Comparison of ENCODE assay signal across 8 cellular contexts in the genomic region with DNA sequence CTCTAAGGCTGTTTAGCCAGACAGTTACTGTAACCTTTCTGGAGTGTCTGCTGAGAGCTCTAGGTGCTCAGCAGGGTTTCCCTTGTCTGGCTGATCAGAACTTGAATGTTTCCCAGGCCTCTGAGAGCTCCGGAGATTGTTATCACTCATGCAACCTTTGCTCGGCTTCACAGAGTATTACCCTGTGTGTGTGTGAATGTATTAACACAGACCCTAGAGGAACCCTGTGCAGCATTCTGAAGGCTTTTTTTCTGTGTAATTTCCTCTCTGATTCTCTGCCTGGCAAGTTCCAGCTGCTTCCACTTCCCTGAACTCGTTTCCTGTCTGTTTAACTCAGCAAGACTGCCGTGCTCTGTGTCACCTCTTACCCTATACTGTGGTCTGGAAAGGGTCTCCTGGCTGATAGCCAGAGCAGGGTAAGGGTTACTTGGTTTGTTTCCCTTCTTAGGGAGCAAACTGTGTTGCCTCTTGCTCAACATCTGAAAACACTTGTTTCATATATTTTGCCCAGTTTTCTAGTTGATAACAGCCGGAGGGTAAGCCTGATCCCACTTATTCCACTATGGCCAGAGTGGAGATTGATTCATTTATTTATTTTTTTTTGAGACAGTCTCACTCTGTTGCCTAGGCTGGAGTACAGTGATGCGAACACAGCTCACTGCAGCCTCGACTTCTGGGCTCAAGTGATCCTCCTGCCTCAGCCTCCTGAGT. TPM values are rescaled to one million over a fixed set of nuclear protein-coding genes. Genes with fewer than 3 reads are reported as not detected.
DNase-seq lines count a peak whose midpoint lies in the region; ATAC-seq, FAIRE-seq and TF ChIP-seq lines count a peak whose summit lies in the region.

No MANE protein-coding gene starts in this region.

- no peaks in the 10 kb centered on the region for H3K9me3 Mint-ChIP-seq in activated naive CD4-positive, alpha-beta T cell treated with anti-CD3 and anti-CD28 coated beads, Interleukin-2, amount 10 ng/mL, durations not matched to agents 7 days and 5 days
- no peaks in the 10 kb centered on the region for H3K9me3 Mint-ChIP-seq in activated naive CD8-positive, alpha-beta T cell treated with anti-CD3 and anti-CD28 coated beads, Interleukin-2, amount 50 U/mL, for 24 hours

- intact Hi-C loops in HepG2 (cut with micrococcal nuclease; ENCODE audit: unreplicated experiment) = loop anchor here (5.0 kb wide), 1 partner anchor 245 kb away; a partner anchor contains a TSS

- peak; percentile 72 for FAIRE-seq in HepG2 (lab: Jason Lieb, UNC)

- H3K9ac ChIP-seq in HepG2 (ENCODE audit: insufficient read depth, low read depth, low read length) = peak overlapping the region; percentile 63

- POLR2A ChIA-PET in HepG2 (lab: Yijun Ruan, JAX) = interaction anchor here (1.0 to 2.1 kb wide), 8 partner anchors 22 to 253 kb away, joined by 3 to 19 read pairs (median 4); a partner anchor contains a TSS

- in situ Hi-C loops in HepG2 (cut with HindIII; ENCODE audit: extremely low pct_ligation_motif_present, low pct_unique_long_range_greater_than_20kb) = loop anchor here (10.0 kb wide), 1 partner anchor 248 kb away; a partner anchor contains a TSS

- TF ChIP-seq CTCF in HepG2 (CRISPR knock-in tag; IDR thresholded peaks at IDR 0.05) (no peak), upper lobe of left lung (IDR thresholded peaks at IDR 0.05) (no peak)

- TF ChIP-seq POLR2A in HepG2 (IDR thresholded peaks at IDR 0.05; ENCODE audit: insufficient read depth in 1 of 2, low read depth in 2 of 2, low read length in 2 of 2) (0 out of 4 replicates have a peak, but pooled peaks of 1 of the 2 experiments have one; percentile 16), upper lobe of left lung (IDR thresholded peaks at IDR 0.05) (no peak)

- H3K79me2 ChIP-seq in HepG2 (ENCODE audit: insufficient read depth, low read length) = no peaks in the 10 kb centered on the region

- H3K27me3 ChIP-seq in HepG2 (ENCODE audit: control insufficient read depth in 1 of 2, insufficient read depth in 2 of 2, low read length in 2 of 2) (no peaks in the 10 kb centered on the region), upper lobe of left lung (no peaks in the 10 kb centered on the region)

- H4K20me1 ChIP-seq in HepG2 (ENCODE audit: insufficient read depth, low read length) = no peaks in the 10 kb centered on the region

- TF ChIP-seq EP300 in HepG2 (IDR thresholded peaks at IDR 0.05; ENCODE audit: low read depth in 2 of 2, low read length in 2 of 2) (no peak), HepG2 (CRISPR knock-in tag; IDR thresholded peaks at IDR 0.05; ENCODE audit: borderline replicate concordance) (no peak), upper lobe of left lung (IDR thresholded peaks at IDR 0.05) (no peak)

- H3K27ac Mint-ChIP-seq in activated naive CD4-positive, alpha-beta T cell treated with anti-CD3 and anti-CD28 coated beads, Interleukin-2, amount 10 ng/mL, durations not matched to agents 7 days and 5 days = peak overlapping the region; percentile 80
- H3K27ac Mint-ChIP-seq in activated naive CD8-positive, alpha-beta T cell treated with anti-CD3 and anti-CD28 coated beads, Interleukin-2, amount 50 U/mL, for 24 hours = peak overlapping the region; percentile 33

- BruUV-seq in HepG2 (replicated peaks; lab: Mats Ljungman, UMichigan) = no TSS peak

- peak overlapping the region; percentile 8 for H2AFZ ChIP-seq in HepG2 (ENCODE audit: low read length)

- H3K4me3 Mint-ChIP-seq in activated naive CD4-positive, alpha-beta T cell treated with anti-CD3 and anti-CD28 coated beads, Interleukin-2, amount 10 ng/mL, durations not matched to agents 7 days and 5 days = no peak overlapping the region
- H3K4me3 Mint-ChIP-seq in activated naive CD8-positive, alpha-beta T cell treated with anti-CD3 and anti-CD28 coated beads, Interleukin-2, amount 50 U/mL, for 24 hours = no peak overlapping the region

- H3K4me1 ChIP-seq in HepG2 (ENCODE audit: insufficient read depth, low read length) = peaks cover 43% of the 10 kb centered on the region
- peaks cover 16 to 34% (median 23%) of the 10 kb centered on the region in 4 donors for H3K4me1 ChIP-seq in upper lobe of left lung

- 25% methylated on average over 7 of the region's 7 CpGs for WGBS in HepG2 (ENCODE audit: low lambda C conversion rate)
- 35 to 36% methylated on average over 7 of the region's 7 CpGs for WGBS in upper lobe of left lung, 2 donors

- H3K4me3 ChIP-seq in HepG2 (replicated peaks in 1 of 3; ENCODE audit: insufficient read depth in 1 of 3, low read depth in 2 of 3, low read length in 3 of 3) (peak overlapping the region in 2 of 3 experiments; percentile 5 to 40; a peak in 3 of 6 replicates), upper lobe of left lung (no peak overlapping the region)

- DNase-seq in activated naive CD4-positive, alpha-beta T cell treated with anti-CD3 and anti-CD28 coated beads, Interleukin-2, amount 10 ng/mL, durations not matched to agents 7 days and 5 days = peak; percentile 45
- DNase-seq in activated naive CD4-positive, alpha-beta T cell treated with Interleukin-2 at 50 U/mL for 16 hours = no peak
- no peak for DNase-seq in activated naive CD8-positive, alpha-beta T cell treated with anti-CD3 and anti-CD28 coated beads, Interleukin-2, amount 50 U/mL, for 24 hours
- DNase-seq in HepG2 (ENCODE audit: low spot score) (peak; percentile 88), upper lobe of left lung (peak in 1 of 2 donors; percentile 56), NCI-H82 (lab: John Stamatoyannopoulos, UW) (no peak)
- no peak for DNase-seq in stimulated activated CD4-positive, alpha-beta T cell treated with anti-CD3 and anti-CD28 coated beads, Interleukin-4, amount 100 ng/mL, for 4 hours

- peaks cover 13 to 25% of the 10 kb centered on the region in 2 experiments for H3K36me3 ChIP-seq in HepG2 (replicated peaks in 1 of 2; ENCODE audit: control insufficient read depth in 1 of 2, insufficient read depth in 2 of 2, low read length in 2 of 2)
- peaks cover 0 to 7% (median 4%) of the 10 kb centered on the region in 4 donors for H3K36me3 ChIP-seq in upper lobe of left lung

- ATAC-seq in activated naive CD8-positive, alpha-beta T cell treated with anti-CD3 and anti-CD28 coated beads, Interleukin-2, amount 50 U/mL, for 24 hours = no peak
- ATAC-seq in HepG2 (peak; percentile 90), upper lobe of left lung (ENCODE audit: low FRiP score in 2 of 2) (peak; percentile 41 to 42), HG03354 (IDR thresholded peaks at IDR 0.05; ENCODE audit: poor library complexity, severe bottlenecking, unreplicated experiment) (no peak)

- CTCF ChIA-PET in activated naive CD4-positive, alpha-beta T cell treated with anti-CD3 and anti-CD28 coated beads, Interleukin-2, amount 10 ng/mL, durations not matched to agents 7 days and 5 days (lab: Charles Lee) = interaction anchor here (1.0 to 23.2 kb wide), 4 partner anchors 71 to 178 kb away, joined by 3 to 432 read pairs (median 4); a partner anchor contains a TSS
- CTCF ChIA-PET in HepG2 (lab: Yijun Ruan, JAX; ENCODE audit: low intra/inter-chr PET ratio, low total read pairs) = interaction anchor here (7.0 kb wide), 1 partner anchor 70 kb away, joined by 96 read pairs; a partner anchor contains a TSS

- H3K9me3 ChIP-seq in HepG2 (ENCODE audit: low read length) (no peaks in the 10 kb centered on the region), upper lobe of left lung (no peaks in the 10 kb centered on the region)

- peaks cover 41% of the 10 kb centered on the region for H3K36me3 Mint-ChIP-seq in activated naive CD4-positive, alpha-beta T cell treated with anti-CD3 and anti-CD28 coated beads, Interleukin-2, amount 10 ng/mL, durations not matched to agents 7 days and 5 days
- peaks cover 40% of the 10 kb centered on the region for H3K36me3 Mint-ChIP-seq in activated naive CD8-positive, alpha-beta T cell treated with anti-CD3 and anti-CD28 coated beads, Interleukin-2, amount 50 U/mL, for 24 hours (ENCODE audit: low read depth)

- no peaks in the 10 kb centered on the region for H3K27me3 Mint-ChIP-seq in activated naive CD4-positive, alpha-beta T cell treated with anti-CD3 and anti-CD28 coated beads, Interleukin-2, amount 10 ng/mL, durations not matched to agents 7 days and 5 days
- no peaks in the 10 kb centered on the region for H3K27me3 Mint-ChIP-seq in activated naive CD8-positive, alpha-beta T cell treated with anti-CD3 and anti-CD28 coated beads, Interleukin-2, amount 50 U/mL, for 24 hours

- H3K4me2 ChIP-seq in HepG2 (ENCODE audit: low read depth, low read length) = peak overlapping the region; percentile 80

- TF ChIP-seq RAD21 in HepG2 (CRISPR knock-in tag; IDR thresholded peaks at IDR 0.05) = no peak

- H3K27ac ChIP-seq in HepG2 (ENCODE audit: extremely low read length, insufficient read depth, low read length) (peak overlapping the region; percentile 80), upper lobe of left lung (peak overlapping the region; percentile 45 to 66 (median 59))

- H3K4me1 Mint-ChIP-seq in activated naive CD4-positive, alpha-beta T cell treated with anti-CD3 and anti-CD28 coated beads, Interleukin-2, amount 10 ng/mL, durations not matched to agents 7 days and 5 days = peaks cover 24% of the 10 kb centered on the region
- H3K4me1 Mint-ChIP-seq in activated naive CD8-positive, alpha-beta T cell treated with anti-CD3 and anti-CD28 coated beads, Interleukin-2, amount 50 U/mL, for 24 hours = peaks cover 18% of the 10 kb centered on the region

RNA-seq across cellular contexts. Expression of a gene that starts 21.7 kb away (rescaled TPM):
- total RNA-seq in HepG2 (2016; rRNA removed; fragmentation: Illumina TruSeq; extraction: Trizol) (46.7 and 55.0 TPM in 2 replicates), upper lobe of left lung (100 to 1,000 TPM in 1 of 6 donors, 10 to 100 TPM in 5; 26.9 to 166 (median 38.8) TPM)
- 9.5 and 12.3 TPM in 2 replicates for total RNA-seq in HepG2 (2016; cell fraction: cytosol; rRNA removed; fragmentation: Illumina TruSeq; extraction: Trizol; ENCODE audit: low read depth)
- total RNA-seq in HepG2 (2016; cell fraction: insoluble cytoplasmic fraction; rRNA removed; fragmentation: Illumina TruSeq; extraction: Trizol) = 45.8 and 52.4 TPM in 2 replicates
- 18.9 and 20.2 TPM in 2 replicates for total RNA-seq in HepG2 (2016; cell fraction: membrane; rRNA removed; fragmentation: Illumina TruSeq; extraction: Trizol)
- 51.3 and 66.0 TPM in 2 replicates for total RNA-seq in HepG2 (2016; cell fraction: nucleus; rRNA removed; fragmentation: Illumina TruSeq; extraction: Trizol)
- 47.5 and 53.5 TPM in 2 replicates for polyA plus RNA-seq in HepG2 (2011; rRNA removed)
- polyA plus RNA-seq in HepG2 (2011; cell fraction: cytosol; rRNA removed) = 35.5 and 39.1 TPM in 2 replicates
- 268 and 334 TPM in 2 replicates for polyA plus RNA-seq in HepG2 (2011; cell fraction: nucleus; rRNA removed)
- polyA plus RNA-seq in HepG2 (2012) = 28.1 and 39.6 TPM in 2 replicates
- 4.3 and 4.6 TPM in 2 replicates for polyA plus RNA-seq in HepG2 (2016; cell fraction: cytosol; fragmentation: Illumina TruSeq; extraction: Trizol; ENCODE audit: low read depth)
- polyA plus RNA-seq in HepG2 (2016; cell fraction: insoluble cytoplasmic fraction; fragmentation: Illumina TruSeq; extraction: Trizol; ENCODE audit: low read depth) = 36.4 and 39.2 TPM in 2 replicates
- 6.8 and 7.1 TPM in 2 replicates for polyA plus RNA-seq in HepG2 (2016; cell fraction: membrane; fragmentation: Illumina TruSeq; extraction: Trizol; ENCODE audit: low read depth)
- 109 and 112 TPM in 2 replicates for polyA plus RNA-seq in HepG2 (2016; cell fraction: nucleus; fragmentation: Illumina TruSeq; extraction: Trizol; ENCODE audit: insufficient read depth, low read depth)
- 105 and 173 TPM in 2 replicates for polyA minus RNA-seq in HepG2 (2011; rRNA and poly(A)+ RNA removed; ENCODE audit: low replicate concordance)
- 15.1 and 21.0 TPM in 2 replicates for polyA minus RNA-seq in HepG2 (2011; cell fraction: cytosol; rRNA and poly(A)+ RNA removed)
- polyA minus RNA-seq in HepG2 (2011; cell fraction: nucleus; rRNA and poly(A)+ RNA removed) = 89.8 and 99.8 TPM in 2 replicates

RNA-seq across cellular contexts. Expression of a gene that starts 21.8 kb away (rescaled TPM):
- total RNA-seq in HepG2 (2016; rRNA removed; fragmentation: Illumina TruSeq; extraction: Trizol) = 21.5 and 21.6 TPM in 2 replicates
- 4.2 and 5.7 TPM in 2 replicates for total RNA-seq in HepG2 (2016; cell fraction: cytosol; rRNA removed; fragmentation: Illumina TruSeq; extraction: Trizol; ENCODE audit: low read depth)
- total RNA-seq in HepG2 (2016; cell fraction: insoluble cytoplasmic fraction; rRNA removed; fragmentation: Illumina TruSeq; extraction: Trizol) = 19.7 and 21.7 TPM in 2 replicates
- 8.6 and 9.1 TPM in 2 replicates for total RNA-seq in HepG2 (2016; cell fraction: membrane; rRNA removed; fragmentation: Illumina TruSeq; extraction: Trizol)
- total RNA-seq in HepG2 (2016; cell fraction: nucleus; rRNA removed; fragmentation: Illumina TruSeq; extraction: Trizol) = 28.4 and 34.8 TPM in 2 replicates
- 11.2 and 12.5 TPM in 2 replicates for polyA plus RNA-seq in HepG2 (2011; rRNA removed)
- 6.1 and 9.0 TPM in 2 replicates for polyA plus RNA-seq in HepG2 (2011; cell fraction: cytosol; rRNA removed)
- 22.2 and 25.4 TPM in 2 replicates for polyA plus RNA-seq in HepG2 (2011; cell fraction: nucleus; rRNA removed)
- 12.1 and 13.5 TPM in 2 replicates for polyA plus RNA-seq in HepG2 (2012)
- polyA plus RNA-seq in HepG2 (2016; cell fraction: cytosol; fragmentation: Illumina TruSeq; extraction: Trizol; ENCODE audit: low read depth) = 2.2 and 2.4 TPM in 2 replicates
- polyA plus RNA-seq in HepG2 (2016; cell fraction: insoluble cytoplasmic fraction; fragmentation: Illumina TruSeq; extraction: Trizol; ENCODE audit: low read depth) = 19.5 and 20.3 TPM in 2 replicates
- 4.3 and 4.5 TPM in 2 replicates for polyA plus RNA-seq in HepG2 (2016; cell fraction: membrane; fragmentation: Illumina TruSeq; extraction: Trizol; ENCODE audit: low read depth)
- polyA plus RNA-seq in HepG2 (2016; cell fraction: nucleus; fragmentation: Illumina TruSeq; extraction: Trizol; ENCODE audit: insufficient read depth, low read depth) = 37.7 and 42.1 TPM in 2 replicates
- polyA minus RNA-seq in HepG2 (2011; rRNA and poly(A)+ RNA removed; ENCODE audit: low replicate concordance) = 8.8 and 15.1 TPM in 2 replicates
- 4.7 and 4.9 TPM in 2 replicates for polyA minus RNA-seq in HepG2 (2011; cell fraction: cytosol; rRNA and poly(A)+ RNA removed)
- 26.7 and 28.5 TPM in 2 replicates for polyA minus RNA-seq in HepG2 (2011; cell fraction: nucleus; rRNA and poly(A)+ RNA removed)
- total RNA-seq in upper lobe of left lung = 10 to 100 TPM in 5 of 6 donors, 1 to 10 TPM in 1; 9.9 to 35.6 (median 18.5) TPM

Comparison
In these comparisons a context has a peak if more than half of its experiments do, and no peak if none do; other contexts are left out.
1. DNase-seq: peak in activated naive CD4-positive, alpha-beta T cell treated with anti-CD3 and anti-CD28 coated beads, Interleukin-2, amount 10 ng/mL, durations not matched to agents 7 days and 5 days (single experiment) and HepG2 (single experiment); none in activated naive CD4-positive, alpha-beta T cell treated with Interleukin-2 at 50 U/mL for 16 hours (single experiment), activated naive CD8-positive, alpha-beta T cell treated with anti-CD3 and anti-CD28 coated beads, Interleukin-2, amount 50 U/mL, for 24 hours (single experiment), NCI-H82 (single experiment) and stimulated activated CD4-positive, alpha-beta T cell treated with anti-CD3 and anti-CD28 coated beads, Interleukin-4, amount 100 ng/mL, for 4 hours (0 of 2).
2. ATAC-seq: peak in HepG2 (single experiment) and upper lobe of left lung (2 of 2); none in activated naive CD8-positive, alpha-beta T cell treated with anti-CD3 and anti-CD28 coated beads, Interleukin-2, amount 50 U/mL, for 24 hours (single experiment) and HG03354 (single experiment).
3. H3K4me3 ChIP-seq: peak in HepG2 (2 of 3); none in upper lobe of left lung (0 of 4).